ENCODE assay signal across 11 cellular contexts in genomic region chr1:212610575-212610967, GRCh38. TPM values are rescaled to one million over a fixed set of nuclear protein-coding genes. Genes with fewer than 3 reads are reported as not detected.
DNase-seq lines count a peak whose midpoint lies in the region; ATAC-seq, FAIRE-seq and TF ChIP-seq lines count a peak whose summit lies in the region.
"Had no signal": no experiment of that assay in that cellular context is flagged by ENCODE, and none has a peak within 500 bp of the region (broad histone marks: within the 10 kb centered on the region; RNA-seq: fewer than 3 reads in every experiment).

No MANE protein-coding gene starts in this region.

- H3K4me1 Mint-ChIP-seq in activated T-helper 2 cell treated with anti-CD3 and anti-CD28 coated beads, Interferon-gamma antibody, Interleukin-2, Interleukin-4, amounts not matched to agents 10 μg/mL and 5 μg/mL and 100 μg/mL, durations not matched to agents 14 hours and 24 hours and 36 hours (ENCODE audit: low read depth): peaks cover 47% of the 10 kb centered on the region

- H4K20me1 ChIP-seq in keratinocyte (ENCODE audit: control insufficient read depth, extremely low read depth, insufficient read depth, low read length): peaks cover 5% of the 10 kb centered on the region

- H3K9me3 ChIP-seq in right atrium auricular region: no peaks in the 10 kb centered on the region
- no peaks in the 10 kb centered on the region for H3K9me3 ChIP-seq in keratinocyte (ENCODE audit: control insufficient read depth, low read depth, low read length)
- no peaks in the 10 kb centered on the region for H3K9me3 ChIP-seq in tibial artery

- ATAC-seq in Right ventricle myocardium inferior (no peak), HG02970 (IDR thresholded peaks at IDR 0.05; ENCODE audit: low FRiP score, unreplicated experiment) (no peak), GM18909 (IDR thresholded peaks at IDR 0.05; ENCODE audit: poor library complexity, unreplicated experiment) (no peak)

- DNase-seq in right atrium auricular region (ENCODE audit: low spot score): no peak
- no peak for DNase-seq in Right ventricle myocardium inferior (ENCODE audit: missing footprints)
- no peak for DNase-seq in activated T-helper 2 cell treated with anti-CD3 and anti-CD28 coated beads, Interferon-gamma antibody, Interleukin-2, Interleukin-4, amounts not matched to agents 10 μg/mL and 5 μg/mL and 100 μg/mL, durations not matched to agents 14 hours and 24 hours and 36 hours (ENCODE audit: low spot score)
- no peak for DNase-seq in keratinocyte (ENCODE audit: low read depth, low spot score)
- DNase-seq in tibial artery: no peak
- DNase-seq in activated gamma-delta T cell (lab: John Stamatoyannopoulos, UW): no peak
- DNase-seq: DMS79 treated with DMSO at 0.1 percent for 48 hours, NCI-H1417 treated with DMSO at 0.1 percent for 48 hours, posterior cingulate gyrus had no signal

- no peaks in the 10 kb centered on the region for H3K9me1 ChIP-seq in keratinocyte (ENCODE audit: control insufficient read depth, extremely low read depth, insufficient read depth, low read length)

- H3K27me3 ChIP-seq in right atrium auricular region (peaks cover 0 to 8% of the 10 kb centered on the region in 2 donors), keratinocyte (ENCODE audit: control insufficient read depth, extremely low read depth, insufficient read depth, low read length) (peaks cover 11% of the 10 kb centered on the region), tibial artery (no peaks in the 10 kb centered on the region)

- peak overlapping the region; percentile 82 for H3K4me2 ChIP-seq in keratinocyte (ENCODE audit: control insufficient read depth, extremely low read depth, insufficient read depth, low read depth, low read length)

- peaks cover 19% of the 10 kb centered on the region for H3K27me3 Mint-ChIP-seq in activated T-helper 2 cell treated with anti-CD3 and anti-CD28 coated beads, Interferon-gamma antibody, Interleukin-2, Interleukin-4, amounts not matched to agents 10 μg/mL and 5 μg/mL and 100 μg/mL, durations not matched to agents 14 hours and 24 hours and 36 hours (ENCODE audit: low read depth)

- TF ChIP-seq CTCF in right atrium auricular region (IDR thresholded peaks at IDR 0.05) (no peak), keratinocyte (optimal IDR thresholded peaks at IDR 0.05 in 1 of 3, IDR thresholded peaks at IDR 0.05 in 1 of 3, conservative IDR thresholded peaks at IDR 0.05 in 1 of 3; ENCODE audit: extremely low read depth in 1 of 3, insufficient read depth in 2 of 3, low read length in 3 of 3) (no peak), tibial artery (IDR thresholded peaks at IDR 0.05) (no peak)

- no peak overlapping the region for H2AFZ ChIP-seq in keratinocyte (ENCODE audit: control insufficient read depth, low read length)

- no peak for FAIRE-seq in keratinocyte (lab: Jason Lieb, UNC)

- H3K36me3 ChIP-seq in right atrium auricular region: peaks cover 11% of the 10 kb centered on the region
- H3K36me3 ChIP-seq in keratinocyte (ENCODE audit: control insufficient read depth in 2 of 2, extremely low read depth in 1 of 2, insufficient read depth in 2 of 2, low read length in 2 of 2): no peaks in the 10 kb centered on the region
- peaks cover 0 to 8% (median 6%) of the 10 kb centered on the region in 3 donors for H3K36me3 ChIP-seq in tibial artery

- H3K4me1 ChIP-seq in right atrium auricular region (peaks cover 0 to 37% of the 10 kb centered on the region in 2 donors), keratinocyte (ENCODE audit: control insufficient read depth, extremely low read depth, insufficient read depth, low read length) (peaks cover 22% of the 10 kb centered on the region), tibial artery (peaks cover 0 to 70% (median 40%) of the 10 kb centered on the region in 4 donors)

- no peaks in the 10 kb centered on the region for H3K9me3 Mint-ChIP-seq in activated T-helper 2 cell treated with anti-CD3 and anti-CD28 coated beads, Interferon-gamma antibody, Interleukin-2, Interleukin-4, amounts not matched to agents 10 μg/mL and 5 μg/mL and 100 μg/mL, durations not matched to agents 14 hours and 24 hours and 36 hours

- peaks cover 28% of the 10 kb centered on the region for H3K36me3 Mint-ChIP-seq in activated T-helper 2 cell treated with anti-CD3 and anti-CD28 coated beads, Interferon-gamma antibody, Interleukin-2, Interleukin-4, amounts not matched to agents 10 μg/mL and 5 μg/mL and 100 μg/mL, durations not matched to agents 14 hours and 24 hours and 36 hours (ENCODE audit: low read depth)

- no peak overlapping the region for H3K9ac ChIP-seq in keratinocyte (ENCODE audit: control insufficient read depth, extremely low read depth, insufficient read depth, low read length)

- intact Hi-C loops in Right ventricle myocardium inferior (cut with DNase I) (no loop called here), tibial artery (cut with DNase I; ENCODE audit: low total_unique reads) (loop anchor here (10.0 kb wide), 1 partner anchor 136 kb away; no protein-coding TSS in a partner anchor)
- intact Hi-C loops in activated T-helper 2 cell treated with anti-CD3 and anti-CD28 coated beads, Interferon-gamma antibody, Interleukin-2, Interleukin-4, amounts not matched to agents 10 μg/mL and 5 μg/mL and 100 μg/mL, durations not matched to agents 14 hours and 24 hours and 36 hours (cut with micrococcal nuclease): no loop called here

- H3K27ac ChIP-seq in right atrium auricular region (no peak overlapping the region), keratinocyte (ENCODE audit: control insufficient read depth, insufficient read depth, low read length) (no peak overlapping the region), tibial artery (no peak overlapping the region)

- dilution Hi-C loops in keratinocyte (cut with MboI; ENCODE audit: extremely low pct_ligation_motif_present, low sequenced_read_pairs): no loop called here

- H3K4me3 Mint-ChIP-seq in activated T-helper 2 cell treated with anti-CD3 and anti-CD28 coated beads, Interferon-gamma antibody, Interleukin-2, Interleukin-4, amounts not matched to agents 10 μg/mL and 5 μg/mL and 100 μg/mL, durations not matched to agents 14 hours and 24 hours and 36 hours (ENCODE audit: low read depth): peak overlapping the region; percentile 88

- H3K4me3 ChIP-seq in right atrium auricular region (peak overlapping the region; percentile 70 to 73), keratinocyte (ENCODE audit: control insufficient read depth in 2 of 3, extremely low read depth in 1 of 3, insufficient read depth in 2 of 3, low read depth in 1 of 3, low read length in 3 of 3) (peak overlapping the region in 1 of 3 experiments; percentile 80), tibial artery (peak overlapping the region; percentile 84 to 88)

- no peaks in the 10 kb centered on the region for H3K79me2 ChIP-seq in keratinocyte (ENCODE audit: control insufficient read depth, insufficient read depth, low read length)

- H3K27ac Mint-ChIP-seq in activated T-helper 2 cell treated with anti-CD3 and anti-CD28 coated beads, Interferon-gamma antibody, Interleukin-2, Interleukin-4, amounts not matched to agents 10 μg/mL and 5 μg/mL and 100 μg/mL, durations not matched to agents 14 hours and 24 hours and 36 hours: peak overlapping the region; percentile 53

RNA-seq across cellular contexts. Expression of gene ATF3, which starts 2.0 kb away (rescaled TPM):
- total RNA-seq in right atrium auricular region: 10 to 100 TPM; 12.6 to 27.6 TPM
- 13.7 TPM for total RNA-seq in Right ventricle myocardium inferior
- 17.9 and 23.9 TPM in 2 replicates for total RNA-seq in activated T-helper 2 cell treated with anti-CD3 and anti-CD28 coated beads, Interferon-gamma antibody, Interleukin-2, Interleukin-4, amounts not matched to agents 10 μg/mL and 5 μg/mL and 100 μg/mL, durations not matched to agents 14 hours and 24 hours and 36 hours
- polyA plus RNA-seq in keratinocyte: 1.6 to 65.7 TPM (median 45.1 TPM) in 3 replicates
- 308 TPM for polyA plus RNA-seq in keratinocyte (2011; ENCODE audit: low read depth)
- 24.5 and 29.1 TPM in 2 replicates for polyA plus RNA-seq in keratinocyte (2011; cell fraction: cytosol; rRNA removed)
- polyA plus RNA-seq in keratinocyte (2011; cell fraction: nucleus; rRNA removed): 320 and 404 TPM in 2 replicates
- 1.8 and 213 TPM in 2 replicates for polyA plus RNA-seq in keratinocyte (2012; ENCODE audit: low replicate concordance)
- 66.5 to 94.4 TPM in 2 of 3 replicates, not detected in the other for polyA minus RNA-seq in keratinocyte
- 14.2 TPM for polyA minus RNA-seq in keratinocyte (2011; cell fraction: cytosol; rRNA and poly(A)+ RNA removed)
- polyA minus RNA-seq in keratinocyte (2011; cell fraction: nucleus; rRNA and poly(A)+ RNA removed): 168 and 267 TPM in 2 replicates
